In the genomic region with DNA sequence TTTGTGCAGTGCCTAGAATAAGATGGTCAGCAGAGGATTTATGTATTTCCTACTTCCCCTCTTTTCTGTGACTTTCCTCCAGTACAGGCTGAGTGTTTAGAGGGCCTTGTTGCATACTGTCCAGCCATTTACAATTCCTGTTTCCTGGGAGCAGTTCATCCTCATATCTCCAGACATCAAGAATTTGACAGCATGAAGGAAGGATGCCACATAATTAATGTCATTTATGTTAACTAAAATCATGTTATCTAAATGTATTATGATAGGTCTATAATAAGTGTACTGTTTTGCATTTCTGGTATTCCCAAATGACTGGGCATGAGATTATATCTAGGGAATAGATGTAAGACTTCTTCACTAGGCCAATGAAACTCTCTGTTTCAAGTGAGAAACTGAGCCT, we compare ENCODE assay signal across 28 cellular contexts.
"Had no signal": no experiment of that assay in that cellular context is flagged by ENCODE, and none has a peak within 500 bp of the region (broad histone marks: within the 10 kb centered on the region; RNA-seq: fewer than 3 reads in every experiment).

No MANE protein-coding gene starts in this region.

- H3K4me1 Mint-ChIP-seq: stimulated activated effector memory CD8-positive, alpha-beta T cell treated with anti-CD3 and anti-CD28 coated beads, Interleukin-12 subunit alpha, Interleukin-12 subunit beta, amount 100 ng/mL, for 72 hours; stimulated activated memory B cell treated with anti-CD40 and anti-IgM and Interleukin-4, amounts not matched to agents 10 μg/mL and 1 μg/mL and 100 μg/mL, for 72 hours; stimulated activated naive B cell treated with anti-CD40 and anti-IgM and Interleukin-4, amounts not matched to agents 10 μg/mL and 1 μg/mL and 100 μg/mL, for 72 hours; stimulated activated naive CD8-positive, alpha-beta T cell treated with anti-CD3 and anti-CD28 coated beads, Interleukin-15, amount 100 ng/mL, for 72 hours had no signal

- H3K4me3 Mint-ChIP-seq: stimulated activated effector memory CD8-positive, alpha-beta T cell treated with anti-CD3 and anti-CD28 coated beads, Interleukin-12 subunit alpha, Interleukin-12 subunit beta, amount 100 ng/mL, for 72 hours; stimulated activated memory B cell treated with anti-CD40 and anti-IgM and Interleukin-4, amounts not matched to agents 10 μg/mL and 1 μg/mL and 100 μg/mL, for 72 hours; stimulated activated naive B cell treated with anti-CD40 and anti-IgM and Interleukin-4, amounts not matched to agents 10 μg/mL and 1 μg/mL and 100 μg/mL, for 72 hours; stimulated activated naive CD8-positive, alpha-beta T cell treated with anti-CD3 and anti-CD28 coated beads, Interleukin-15, amount 100 ng/mL, for 72 hours; stimulated activated naive CD8-positive, alpha-beta T cell treated with anti-CD3 and anti-CD28 coated beads, Interleukin-15, Interleukin-2, amounts not matched to agents 100 ng/mL and 50 ng/mL, for 24 hours; type B pancreatic cell had no signal

- H3K27ac Mint-ChIP-seq: stimulated activated effector memory CD8-positive, alpha-beta T cell treated with anti-CD3 and anti-CD28 coated beads, Interleukin-12 subunit alpha, Interleukin-12 subunit beta, amount 100 ng/mL, for 72 hours; stimulated activated memory B cell treated with anti-CD40 and anti-IgM and Interleukin-4, amounts not matched to agents 10 μg/mL and 1 μg/mL and 100 μg/mL, for 72 hours; stimulated activated naive B cell treated with anti-CD40 and anti-IgM and Interleukin-4, amounts not matched to agents 10 μg/mL and 1 μg/mL and 100 μg/mL, for 72 hours; stimulated activated naive CD8-positive, alpha-beta T cell treated with anti-CD3 and anti-CD28 coated beads, Interleukin-15, amount 100 ng/mL, for 72 hours; stimulated activated naive CD8-positive, alpha-beta T cell treated with anti-CD3 and anti-CD28 coated beads, Interleukin-15, Interleukin-2, amounts not matched to agents 100 ng/mL and 50 ng/mL, for 24 hours; type B pancreatic cell had no signal

- H3K36me3 ChIP-seq: stomach, suprapubic skin, thoracic aorta, thyroid gland, tibial artery, tibial nerve, transverse colon, upper lobe of left lung, upper lobe of right lung, uterus, vagina had no signal

- H3K36me3 Mint-ChIP-seq: stimulated activated effector memory CD8-positive, alpha-beta T cell treated with anti-CD3 and anti-CD28 coated beads, Interleukin-12 subunit alpha, Interleukin-12 subunit beta, amount 100 ng/mL, for 72 hours; stimulated activated memory B cell treated with anti-CD40 and anti-IgM and Interleukin-4, amounts not matched to agents 10 μg/mL and 1 μg/mL and 100 μg/mL, for 72 hours; stimulated activated naive B cell treated with anti-CD40 and anti-IgM and Interleukin-4, amounts not matched to agents 10 μg/mL and 1 μg/mL and 100 μg/mL, for 72 hours; type B pancreatic cell had no signal

- H3K27ac ChIP-seq: stomach, suprapubic skin, testis, thoracic aorta, thyroid gland, tibial artery, transverse colon, upper lobe of left lung, upper lobe of right lung, uterus, vagina had no signal

- H3K27me3 Mint-ChIP-seq: stimulated activated memory B cell treated with anti-CD40 and anti-IgM and Interleukin-4, amounts not matched to agents 10 μg/mL and 1 μg/mL and 100 μg/mL, for 72 hours; stimulated activated naive CD8-positive, alpha-beta T cell treated with anti-CD3 and anti-CD28 coated beads, Interleukin-15, Interleukin-2, amounts not matched to agents 100 ng/mL and 50 ng/mL, for 24 hours; type B pancreatic cell had no signal

- ATAC-seq: stimulated activated memory B cell treated with anti-CD40 and anti-IgM and Interleukin-4, amounts not matched to agents 10 μg/mL and 1 μg/mL and 100 μg/mL, for 72 hours; stimulated activated naive B cell treated with anti-CD40 and anti-IgM and Interleukin-4, amounts not matched to agents 10 μg/mL and 1 μg/mL and 100 μg/mL, for 72 hours; stimulated activated naive CD8-positive, alpha-beta T cell treated with anti-CD3 and anti-CD28 coated beads, Interleukin-15, amount 100 ng/mL, for 72 hours; stimulated activated naive CD8-positive, alpha-beta T cell treated with anti-CD3 and anti-CD28 coated beads, Interleukin-15, Interleukin-2, amounts not matched to agents 100 U/mL and 50 U/mL, for 24 hours; upper lobe of right lung had no signal

- H3K4me1 ChIP-seq: stomach, suprapubic skin, testis, thyroid gland, tibial artery, tibial nerve, transverse colon, upper lobe of left lung, upper lobe of right lung, uterus, vagina had no signal

- H3K27me3 ChIP-seq: stomach, suprapubic skin, testis, thyroid gland, tibial artery, tibial nerve, transverse colon, upper lobe of left lung, upper lobe of right lung, uterus, vagina had no signal

- DNase-seq: stimulated activated CD4-positive, alpha-beta T cell treated with anti-CD3 and anti-CD28 coated beads, Interleukin-2, amount 100 ng/mL, for 48 hours; stimulated activated CD4-positive, alpha-beta T cell treated with anti-CD3 and anti-CD28 coated beads, Interleukin-4, amount 100 ng/mL, for 1 hour; stimulated activated CD4-positive, alpha-beta T cell treated with anti-CD3 and anti-CD28 coated beads, Interleukin-4, amount 100 ng/mL, for 24 hours; stimulated activated CD4-positive, alpha-beta T cell treated with anti-CD3 and anti-CD28 coated beads, Interleukin-4, amount 100 ng/mL, for 4 hours; stimulated activated CD8-positive, alpha-beta memory T cell treated with anti-CD3 and anti-CD28 coated beads, Interleukin-4, amount 100 ng/mL, for 48 hours; stimulated activated naive B cell treated with anti-CD40 and anti-IgM and Interleukin-4, amounts not matched to agents 10 μg/mL and 1 μg/mL and 100 μg/mL, for 72 hours; stimulated activated naive CD4-positive, alpha-beta T cell; stimulated activated naive CD4-positive, alpha-beta T cell treated with Interleukin-2 at 50 U/mL for 16 hours; stimulated activated naive CD8-positive, alpha-beta T cell treated with anti-CD3 and anti-CD28 coated beads, Interleukin-15, amount 100 ng/mL, for 72 hours; stimulated activated naive CD8-positive, alpha-beta T cell treated with anti-CD3 and anti-CD28 coated beads, Interleukin-15, Interleukin-2, amounts not matched to agents 100 U/mL and 50 U/mL, for 24 hours; stomach; substantia nigra; testis; thyroid gland; tibial artery; transverse colon; trophoblast cell; upper lobe of left lung; upper lobe of right lung; uterus had no signal

- H3K9me3 Mint-ChIP-seq: stimulated activated effector memory CD8-positive, alpha-beta T cell treated with anti-CD3 and anti-CD28 coated beads, Interleukin-12 subunit alpha, Interleukin-12 subunit beta, amount 100 ng/mL, for 72 hours; stimulated activated memory B cell treated with anti-CD40 and anti-IgM and Interleukin-4, amounts not matched to agents 10 μg/mL and 1 μg/mL and 100 μg/mL, for 72 hours; stimulated activated naive CD8-positive, alpha-beta T cell treated with anti-CD3 and anti-CD28 coated beads, Interleukin-15, Interleukin-2, amounts not matched to agents 100 ng/mL and 50 ng/mL, for 24 hours; type B pancreatic cell had no signal

- H3K4me3 ChIP-seq: stomach, suprapubic skin, testis, thoracic aorta, thyroid gland, tibial artery, tibial nerve, transverse colon, upper lobe of left lung, upper lobe of right lung, uterus, vagina had no signal

- H3K9me3 ChIP-seq: stomach, suprapubic skin, testis, thoracic aorta, thyroid gland, tibial artery, transverse colon, upper lobe of left lung, upper lobe of right lung, uterus, vagina had no signal
